Comparison of ENCODE assay signal across 8 cellular contexts in genomic region chr20:64254571-64255360, GRCh38. TPM values are rescaled to one million over a fixed set of nuclear protein-coding genes. Genes with fewer than 3 reads are reported as not detected.
DNase-seq lines count a peak whose midpoint lies in the region; ATAC-seq and TF ChIP-seq lines count a peak whose summit lies in the region.

No MANE protein-coding gene starts in this region.

- H3K4me3 Mint-ChIP-seq in activated T-cell treated with anti-CD3 and anti-CD28 coated beads, Interleukin-2, amount 50 U/mL, for 24 hours, result peak overlapping the region; percentile 70
- peak overlapping the region; percentile 81 for H3K4me3 Mint-ChIP-seq in type B pancreatic cell

- no peaks in the 10 kb centered on the region for H3K36me3 ChIP-seq in brain microvascular endothelial cell (replicated peaks)
- no peaks in the 10 kb centered on the region for H3K36me3 ChIP-seq in lung (ENCODE audit: control insufficient read depth in 2 of 2, insufficient read depth in 2 of 2, low read length in 2 of 2)

- in situ Hi-C loops in brain microvascular endothelial cell (cut with HindIII; ENCODE audit: low pct_ligation_motif_present, low sequenced_read_pairs), result no loop called here

- peaks cover 5% of the 10 kb centered on the region for H3K36me3 Mint-ChIP-seq in activated T-cell treated with anti-CD3 and anti-CD28 coated beads, Interleukin-2, amount 50 U/mL, for 24 hours (ENCODE audit: low read depth)
- H3K36me3 Mint-ChIP-seq in type B pancreatic cell, result no peaks in the 10 kb centered on the region

- no peak for ATAC-seq in lung (ENCODE audit: insufficient read depth, low FRiP score)
- no peak for ATAC-seq in HG03520 (IDR thresholded peaks at IDR 0.05; ENCODE audit: unreplicated experiment)

- H3K9me3 ChIP-seq in lung (ENCODE audit: control insufficient read depth in 2 of 2, insufficient read depth in 1 of 2, low read length in 1 of 2), result no peaks in the 10 kb centered on the region

- H3K27me3 ChIP-seq in brain microvascular endothelial cell (replicated peaks) (peaks cover 5% of the 10 kb centered on the region), lung (ENCODE audit: control insufficient read depth, insufficient read depth) (no peaks in the 10 kb centered on the region)

- TF ChIP-seq CTCF in brain microvascular endothelial cell (IDR thresholded peaks at IDR 0.05; ENCODE audit: low read depth, low read length, missing control alignments) (no peak), lung (IDR thresholded peaks at IDR 0.05; ENCODE audit: control extremely low read depth, extremely low read depth) (no peak), type B pancreatic cell (conservative IDR thresholded peaks at IDR 0.05) (no peak)

- no peaks in the 10 kb centered on the region for H3K9me3 Mint-ChIP-seq in activated T-cell treated with anti-CD3 and anti-CD28 coated beads, Interleukin-2, amount 50 U/mL, for 24 hours
- H3K9me3 Mint-ChIP-seq in type B pancreatic cell, result no peaks in the 10 kb centered on the region

- no peak for DNase-seq in activated T-cell treated with anti-CD3 and anti-CD28 coated beads, Interleukin-2, amount 50 U/mL, for 24 hours
- no peak for DNase-seq in activated T-cell treated with anti-CD3 and anti-CD28 coated beads, Interleukin-2, amount 50 U/mL, for 48 hours
- DNase-seq in brain microvascular endothelial cell, result no peak
- no peak for DNase-seq in lung (ENCODE audit: low spot score)
- DNase-seq in type B pancreatic cell (ENCODE audit: extremely low spot score, unreplicated experiment), result no peak
- DNase-seq in AML-193 (lab: John Stamatoyannopoulos, UW), result no peak
- no peak for DNase-seq in NCI-H510A treated with DMSO at 0.1 percent for 48 hours (lab: John Stamatoyannopoulos, UW)

- peaks cover 6 to 16% of the 10 kb centered on the region in 2 donors for H3K4me1 ChIP-seq in lung (ENCODE audit: control insufficient read depth in 2 of 2, insufficient read depth in 2 of 2, low read length in 2 of 2)

- H3K27ac ChIP-seq in brain microvascular endothelial cell, result peak overlapping the region; percentile 57
- H3K27ac ChIP-seq in lung (ENCODE audit: low read depth in 1 of 2, low read length in 1 of 2), result peak overlapping the region; percentile 89 to 94

- H3K27ac Mint-ChIP-seq in activated T-cell treated with anti-CD3 and anti-CD28 coated beads, Interleukin-2, amount 50 U/mL, for 24 hours, result peak overlapping the region; percentile 74
- H3K27ac Mint-ChIP-seq in type B pancreatic cell, result peak overlapping the region; percentile 77

- H3K4me1 Mint-ChIP-seq in activated T-cell treated with anti-CD3 and anti-CD28 coated beads, Interleukin-2, amount 50 U/mL, for 24 hours (ENCODE audit: low read depth), result peaks cover 40% of the 10 kb centered on the region
- H3K4me1 Mint-ChIP-seq in type B pancreatic cell (ENCODE audit: unreplicated experiment), result peaks cover 22% of the 10 kb centered on the region

- H3K4me3 ChIP-seq in brain microvascular endothelial cell (ENCODE audit: low read depth, low read length) (peak overlapping the region; percentile 68), lung (peak overlapping the region; percentile 86)

- 77% methylated on average over 28 of the region's 28 CpGs for WGBS in lung, 2 donors

- H3K27me3 Mint-ChIP-seq in activated T-cell treated with anti-CD3 and anti-CD28 coated beads, Interleukin-2, amount 50 U/mL, for 24 hours, result peaks cover 10% of the 10 kb centered on the region
- peaks cover 18% of the 10 kb centered on the region for H3K27me3 Mint-ChIP-seq in type B pancreatic cell

RNA-seq across cellular contexts. Expression of gene PCMTD2, which starts 0.8 kb away (rescaled TPM):
- total RNA-seq in lung (100 to 1,000 TPM in 1 of 2 donors, 10 to 100 TPM in 1; 27.5 to 123 TPM), type B pancreatic cell (ENCODE audit: low replicate concordance) (85.1 and 101 TPM in 2 replicates)
- polyA plus RNA-seq in lung, result 10 to 100 TPM; 16.5 to 22.9 TPM
